9 cellular contexts compared by ENCODE assay signal in the genomic region with DNA sequence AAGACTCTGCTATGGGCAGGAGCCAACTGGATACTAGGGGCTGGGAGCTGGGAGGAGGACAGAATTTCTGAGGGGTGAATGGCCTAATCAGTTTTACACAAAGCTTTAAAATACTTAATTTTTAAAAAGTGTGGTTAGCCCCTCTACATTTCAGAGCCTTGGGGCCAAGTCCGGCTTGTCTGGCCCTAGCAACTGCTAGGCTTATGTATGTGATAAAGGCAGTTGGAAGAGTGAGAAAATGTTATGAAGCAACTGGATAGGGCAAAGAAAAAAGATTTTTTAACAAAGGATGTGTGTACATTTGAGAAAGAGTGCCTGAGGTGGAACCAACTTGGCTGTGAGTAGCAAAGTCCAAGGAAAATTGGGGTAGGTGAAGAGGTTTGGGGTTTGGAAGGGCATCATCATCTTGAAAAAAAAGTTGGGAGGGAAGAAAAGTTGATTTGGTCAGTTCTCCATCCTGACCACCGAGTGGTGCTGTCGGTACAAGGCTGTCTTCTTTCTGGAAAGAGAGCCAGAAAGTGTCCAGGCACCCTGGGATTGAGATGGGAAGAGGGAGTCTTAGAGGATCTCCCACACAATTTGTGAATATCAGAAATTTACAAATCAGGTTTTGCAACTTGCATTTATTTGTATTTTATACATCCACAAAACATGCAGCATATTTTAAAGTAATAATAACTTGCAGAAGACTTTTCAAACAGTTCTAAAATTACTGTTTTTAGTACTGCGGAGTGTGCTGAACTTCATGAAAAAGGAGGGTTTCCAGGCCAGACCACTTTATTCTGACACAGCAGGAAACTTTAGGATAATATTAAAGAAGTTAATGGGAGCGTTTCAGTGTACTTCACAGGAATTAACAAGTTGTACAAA. TPM values are rescaled to one million over a fixed set of nuclear protein-coding genes. Genes with fewer than 3 reads are reported as not detected.
DNase-seq lines count a peak whose midpoint lies in the region; ATAC-seq and TF ChIP-seq lines count a peak whose summit lies in the region.
"Had no signal": no experiment of that assay in that cellular context is flagged by ENCODE, and none has a peak within 500 bp of the region (broad histone marks: within the 10 kb centered on the region; RNA-seq: fewer than 3 reads in every experiment).

No MANE protein-coding gene starts in this region.

- no peaks in the 10 kb centered on the region for H3K27me3 ChIP-seq in gastrocnemius medialis

- H3K9me3 ChIP-seq in gastrocnemius medialis = no peaks in the 10 kb centered on the region

- ATAC-seq in gastrocnemius medialis (peak; percentile 66 to 72), GM21526 (IDR thresholded peaks at IDR 0.05; ENCODE audit: low FRiP score, unreplicated experiment) (no peak), HG03280 (IDR thresholded peaks at IDR 0.05; ENCODE audit: unreplicated experiment) (no peak)

- DNase-seq in DMS 273 treated with DMSO at 0.1 percent for 48 hours (lab: John Stamatoyannopoulos, UW) = peak; percentile 47
- peak; percentile 57 for DNase-seq in HT1080 (ENCODE audit: low read depth)
- DNase-seq in SKM-1 treated with dmso at 0.1 percent for 144 hours (lab: John Stamatoyannopoulos, UW; ENCODE audit: unreplicated experiment) = peak; percentile 61
- DNase-seq in glomerular visceral epithelial cell (ENCODE audit: extremely low spot score) = peak; percentile 72
- DNase-seq in gastrocnemius medialis = no peak
- DNase-seq in NOMO-1 (lab: John Stamatoyannopoulos, UW; ENCODE audit: unreplicated experiment in 2 of 2) = no peak

- no peaks in the 10 kb centered on the region for H3K36me3 ChIP-seq in gastrocnemius medialis

- H3K4me1 ChIP-seq in gastrocnemius medialis = no peaks in the 10 kb centered on the region

- intact Hi-C loops in gastrocnemius medialis (cut with DNase I; ENCODE audit: low total_unique reads) = loop anchor here (1.0 to 5.0 kb wide), 2 partner anchors 64 to 381 kb away; no protein-coding TSS in a partner anchor

- H3K4me3 ChIP-seq in gastrocnemius medialis = no peak overlapping the region

- TF ChIP-seq POLR2A in gastrocnemius medialis (IDR thresholded peaks at IDR 0.05) = no peak

- in situ Hi-C loops in gastrocnemius medialis (cut with MboI; ENCODE audit: low sequenced_read_pairs in 4 of 4) = loop anchor here in 2 of 4 donors (5.0 to 25.0 kb wide), 2 partner anchors 381 to 591 kb away; a partner anchor contains a TSS

- no peak overlapping the region for H3K27ac ChIP-seq in gastrocnemius medialis

- peak; percentile 40 to 70 (median 52) for TF ChIP-seq CTCF in gastrocnemius medialis (IDR thresholded peaks at IDR 0.05 in 4 of 5, conservative IDR thresholded peaks at IDR 0.05 in 1 of 5)

RNA-seq across cellular contexts. Expression of a gene that starts 10.5 kb away (rescaled TPM):
- total RNA-seq in HT1080 (2014; rRNA removed; shearing (Covaris generic)) = 0.72 TPM in 1 of 2 replicates, not detected in the other
- 1.2 and 1.9 TPM in 2 replicates for polyA plus RNA-seq in HT1080 (2015; cell fraction: cytosol; rRNA removed)
- 1.7 and 2.0 TPM in 2 replicates for polyA plus RNA-seq in HT1080 (2015; cell fraction: nucleus; rRNA removed)
- total RNA-seq in gastrocnemius medialis = under 1 TPM in 2 of 4 donors, not detected in 2; 0.11 to 0.29 TPM
- total RNA-seq: mononuclear cell had no signal

RNA-seq across cellular contexts. Expression of a gene that starts 15.1 kb away (rescaled TPM):
- 11.7 and 15.8 TPM in 2 replicates for total RNA-seq in HT1080 (2014; rRNA removed; shearing (Covaris generic))
- polyA plus RNA-seq in HT1080 (2015; cell fraction: cytosol; rRNA removed) = 13.4 and 15.1 TPM in 2 replicates
- 21.9 and 24.6 TPM in 2 replicates for polyA plus RNA-seq in HT1080 (2015; cell fraction: nucleus; rRNA removed)
- 10 to 100 TPM; 17.1 to 40.6 (median 19.5) TPM for total RNA-seq in gastrocnemius medialis

Comparison
In these comparisons a context has a peak if more than half of its experiments do, and no peak if none do; other contexts are left out.
1. DNase-seq: peak in DMS 273 treated with DMSO at 0.1 percent for 48 hours (single experiment), HT1080 (single experiment), SKM-1 treated with dmso at 0.1 percent for 144 hours (single experiment) and glomerular visceral epithelial cell (single experiment); none in gastrocnemius medialis (0 of 2) and NOMO-1 (0 of 2).
2. ATAC-seq: peak in gastrocnemius medialis (2 of 2); none in GM21526 (single experiment) and HG03280 (single experiment).